Comparison of ENCODE assay signal across 8 cellular contexts in genomic region chr11:96155627-96156378, GRCh38.
DNase-seq lines count a peak whose midpoint lies in the region; ATAC-seq, FAIRE-seq and TF ChIP-seq lines count a peak whose summit lies in the region.

No MANE protein-coding gene starts in this region.

- H3F3A ChIP-seq in SK-N-SH (replicated peaks; ENCODE audit: insufficient read depth): peaks cover 47% of the 10 kb centered on the region

- H3K9me3 Mint-ChIP-seq in MCF 10A (ENCODE audit: unreplicated experiment): no peaks in the 10 kb centered on the region

- H3K27ac Mint-ChIP-seq in MCF 10A (ENCODE audit: low read depth, unreplicated experiment): peak overlapping the region; percentile 88

- H2AFZ ChIP-seq in SK-N-SH (ENCODE audit: low read depth): no peak overlapping the region

- H3K9me3 ChIP-seq in A549 (no peaks in the 10 kb centered on the region), SK-N-SH (no peaks in the 10 kb centered on the region)

- no peaks in the 10 kb centered on the region for H3K36me3 ChIP-seq in SK-N-SH (replicated peaks in 1 of 2; ENCODE audit: control insufficient read depth in 1 of 2, insufficient read depth in 2 of 2, low read length in 1 of 2)
- no peaks in the 10 kb centered on the region for H3K36me3 ChIP-seq in kidney epithelial cell (ENCODE audit: control insufficient read depth, insufficient read depth, low read length)

- no peaks in the 10 kb centered on the region for H4K20me1 ChIP-seq in SK-N-SH (ENCODE audit: insufficient read depth)

- no peaks in the 10 kb centered on the region for H3K27me3 Mint-ChIP-seq in MCF 10A (ENCODE audit: insufficient read depth, unreplicated experiment)

- TF ChIP-seq CTCF in A549 (IDR thresholded peaks at IDR 0.05) (peak; percentile 25; the same call in 2 of the 3 replicates), SK-N-SH (IDR thresholded peaks at IDR 0.05) (peak; percentile 56), MCF 10A (IDR thresholded peaks at IDR 0.05; ENCODE audit: unreplicated experiment) (peak; percentile 28), kidney epithelial cell (IDR thresholded peaks at IDR 0.05; ENCODE audit: insufficient read depth, low read length, poor library complexity, severe bottlenecking) (peak; percentile 42)

- H3K4me3 Mint-ChIP-seq in MCF 10A (ENCODE audit: unreplicated experiment): peak overlapping the region; percentile 51

- POLR2A ChIA-PET in A549 (lab: Yijun Ruan, JAX): interaction anchor here (0.6 to 1.9 kb wide), 6 partner anchors 41 to 239 kb away, joined by 3 to 11 read pairs (median 3); no protein-coding TSS in a partner anchor
- POLR2A ChIA-PET in SK-N-SH (lab: Yijun Ruan, JAX): no interaction called here
- POLR2A ChIA-PET in MCF 10A (lab: Yijun Ruan, JAX): interaction anchor here (0.7 to 2.0 kb wide), 11 partner anchors 10 to 124 kb away, joined by 3 to 13 read pairs (median 5); no protein-coding TSS in a partner anchor

- no TSS peak for BruUV-seq in MCF 10A (replicated peaks; lab: Mats Ljungman, UMichigan)

- H3K27ac ChIP-seq in A549: peak overlapping the region; percentile 83 to 91
- peak overlapping the region; percentile 85 to 99 for H3K27ac ChIP-seq in SK-N-SH (ENCODE audit: low read depth in 2 of 2, low read length in 1 of 2)

- CTCF ChIA-PET in A549 (lab: Yijun Ruan, JAX) (interaction anchor here (0.6 to 1.3 kb wide), 8 partner anchors 21 to 322 kb away, joined by 3 to 6 read pairs (median 3); partner anchors contain the start of gene MAML2), SK-N-SH (lab: Yijun Ruan, JAX) (no interaction called here), MCF 10A (lab: Yijun Ruan, JAX) (interaction anchor here (0.7 to 3.1 kb wide), 15 partner anchors 12 to 102 kb away, joined by 3 to 14 read pairs (median 3); no protein-coding TSS in a partner anchor)

- ATAC-seq in A549 (peak; percentile 84 to 89), GM18858 (IDR thresholded peaks at IDR 0.05; ENCODE audit: unreplicated experiment) (peak; percentile 33), HG03060 (IDR thresholded peaks at IDR 0.05; ENCODE audit: low read depth, unreplicated experiment) (peak; percentile 38)

- DNase-seq in A549 (ENCODE audit: low read depth in 1 of 2, low spot score in 1 of 2) (peak; percentile 51 to 76), SK-N-SH (peak; percentile 30), MCF 10A (ENCODE audit: unreplicated experiment) (peak; percentile 93), kidney epithelial cell (ENCODE audit: low read depth) (peak; percentile 90), NCI-H1105 treated with DMSO at 0.1 percent for 48 hours (lab: John Stamatoyannopoulos, UW) (no peak)
- peak; percentile 60 to 75 (median 69) for DNase-seq in stimulated activated CD4-positive, alpha-beta T cell treated with anti-CD3 and anti-CD28 coated beads, Interleukin-12 subunit alpha, Interleukin-12 subunit beta, amount 100 ng/mL, for 48 hours (ENCODE audit: low read depth in 2 of 3, low spot score in 1 of 3)

- TF ChIP-seq POLR2A in A549 (IDR thresholded peaks at IDR 0.05; ENCODE audit: low read length): no peak

- TF ChIP-seq RAD21 in A549 (conservative IDR thresholded peaks at IDR 0.05 in 1 of 2, IDR thresholded peaks at IDR 0.05 in 1 of 2): peak; percentile 35 to 45
- TF ChIP-seq RAD21 in SK-N-SH (IDR thresholded peaks at IDR 0.05; ENCODE audit: low read length): peak; percentile 21; the same call in 1 of the 2 replicates

- H3K4me1 ChIP-seq in A549 (peaks cover 42% of the 10 kb centered on the region), SK-N-SH (ENCODE audit: control insufficient read depth in 1 of 2, insufficient read depth in 2 of 2, low read depth in 1 of 2, low read length in 1 of 2) (peaks cover 19 to 71% of the 10 kb centered on the region in 2 experiments)

- H3K4me1 Mint-ChIP-seq in MCF 10A (ENCODE audit: insufficient read depth, unreplicated experiment): peaks cover 29% of the 10 kb centered on the region

- TF ChIP-seq EP300 in A549 (IDR thresholded peaks at IDR 0.05) (peak in 1 of 2 experiments; percentile 17; a peak in 1 of 5 replicates), SK-N-SH (IDR thresholded peaks at IDR 0.05; ENCODE audit: borderline replicate concordance in 1 of 2, low read depth in 1 of 2, low read length in 1 of 2) (peak in 1 of 2 experiments; percentile 80; a peak in 2 of 4 replicates)

- intact Hi-C loops in MCF 10A (cut with micrococcal nuclease): loop anchor here (1.0 kb wide), 1 partner anchor 187 kb away; the partner anchor contains the start of gene MAML2

- no peaks in the 10 kb centered on the region for H3K36me3 Mint-ChIP-seq in MCF 10A (ENCODE audit: insufficient read depth, unreplicated experiment)

- H3K4me3 ChIP-seq in A549: no peak overlapping the region
- peak overlapping the region in 1 of 2 experiments; percentile 38; a peak in 1 of 4 replicates for H3K4me3 ChIP-seq in SK-N-SH (ENCODE audit: low read depth in 2 of 2, low read length in 1 of 2)
- no peak overlapping the region for H3K4me3 ChIP-seq in kidney epithelial cell (ENCODE audit: low read depth, low read length)

- H3K9me2 ChIP-seq in SK-N-SH: no peaks in the 10 kb centered on the region

- H3K27me3 ChIP-seq in SK-N-SH (ENCODE audit: insufficient read depth) (no peaks in the 10 kb centered on the region), kidney epithelial cell (ENCODE audit: control insufficient read depth, insufficient read depth, low read length) (no peaks in the 10 kb centered on the region)

- peak overlapping the region; percentile 77 for H3K4me2 ChIP-seq in A549
- H3K4me2 ChIP-seq in SK-N-SH: peak overlapping the region; percentile 73

- H3K79me2 ChIP-seq in SK-N-SH (ENCODE audit: insufficient read depth): peaks cover 69% of the 10 kb centered on the region

- H3K9ac ChIP-seq in SK-N-SH: peak overlapping the region; percentile 82

- no peak for FAIRE-seq in A549 (lab: Jason Lieb, UNC)

- WGBS in A549 (ENCODE audit: missing lambda C conversion rate): 1% methylated on average over 9 of the region's 9 CpGs
- WGBS in SK-N-SH (ENCODE audit: low lambda C conversion rate): 8% methylated on average over 9 of the region's 9 CpGs

TF ChIP-seq in A549, 52 proteins besides CTCF, POLR2A, EP300 and RAD21:
- TF ChIP-seq KDM1A (IDR thresholded peaks at IDR 0.05; ENCODE audit: low read depth) (no peak), CHD2 (IDR thresholded peaks at IDR 0.05; ENCODE audit: low read length, partially characterized antibody) (no peak), EHMT2 (IDR thresholded peaks at IDR 0.05; ENCODE audit: low read depth) (no peak), RNF2 (IDR thresholded peaks at IDR 0.05; ENCODE audit: borderline replicate concordance, low read depth) (no peak), GATA3 (IDR thresholded peaks at IDR 0.05; ENCODE audit: borderline replicate concordance) (peak; percentile 12; the same call in 1 of the 2 replicates), MAX (IDR thresholded peaks at IDR 0.05) (peak; percentile 72), JUN (IDR thresholded peaks at IDR 0.05) (peak in 1 of 2 experiments; percentile 42; a peak in 1 of 5 replicates), JUNB (IDR thresholded peaks at IDR 0.05) (0 out of 2 replicates have a peak, but pooled peaks have one; percentile 22), RCOR1 (IDR thresholded peaks at IDR 0.05; ENCODE audit: low read depth, low read length) (no peak), NR3C1 (IDR thresholded peaks at IDR 0.05) (no peak), SMC3 (IDR thresholded peaks at IDR 0.05) (peak; percentile 29; the same call in 1 of the 3 replicates), FOSL2 (IDR thresholded peaks at IDR 0.05) (no peak), FOSL2 (CRISPR knock-in tag; IDR thresholded peaks at IDR 0.05) (peak; percentile 49), ESRRA (IDR thresholded peaks at IDR 0.05; ENCODE audit: borderline replicate concordance, low read length) (peak; percentile 43; the same call in 1 of the 2 replicates)
TF ChIP-seq in A549: peak in this region for 7.

TF ChIP-seq in SK-N-SH, 30 proteins besides CTCF, POLR2A, EP300 and RAD21 (continues in another document):
- TF ChIP-seq RXRA (IDR thresholded peaks at IDR 0.05; ENCODE audit: borderline replicate concordance, low read depth): peak; percentile 92
- no peak for TF ChIP-seq REST (IDR thresholded peaks at IDR 0.05; ENCODE audit: low read depth, low read length)
- TF ChIP-seq FOSL2 (IDR thresholded peaks at IDR 0.05; ENCODE audit: borderline replicate concordance, low read depth): peak; percentile 84
- TF ChIP-seq TCF12 (IDR thresholded peaks at IDR 0.05): peak; percentile 80
- no peak for TF ChIP-seq IRF3 (IDR thresholded peaks at IDR 0.05; ENCODE audit: low read depth, low read length)
- no peak for TF ChIP-seq EZH2phosphoT487 (IDR thresholded peaks at IDR 0.05; ENCODE audit: borderline replicate concordance, low read depth)
- TF ChIP-seq TAF1 (IDR thresholded peaks at IDR 0.05; ENCODE audit: borderline replicate concordance, low read depth, low read length): peak; percentile 23; the same call in 1 of the 2 replicates

Comparison
In these comparisons a context has a peak if more than half of its experiments do, and no peak if none do; other contexts are left out.
1. ATAC-seq: peak in every context shown above with its lines; median percentile 86 in A549; 38 in HG03060; 33 in GM18858.
2. Of the 12 proteins assayed by ChIP-seq in both A549 and SK-N-SH: peak only in A549: none; only in SK-N-SH: PBX3; in both: CTCF, MAX, RAD21 and SMC3; in neither: 5; mixed calls (peak in some experiments, not most) for 2.